Comparison of ENCODE assay signal across 1 cellular context in the genomic region with DNA sequence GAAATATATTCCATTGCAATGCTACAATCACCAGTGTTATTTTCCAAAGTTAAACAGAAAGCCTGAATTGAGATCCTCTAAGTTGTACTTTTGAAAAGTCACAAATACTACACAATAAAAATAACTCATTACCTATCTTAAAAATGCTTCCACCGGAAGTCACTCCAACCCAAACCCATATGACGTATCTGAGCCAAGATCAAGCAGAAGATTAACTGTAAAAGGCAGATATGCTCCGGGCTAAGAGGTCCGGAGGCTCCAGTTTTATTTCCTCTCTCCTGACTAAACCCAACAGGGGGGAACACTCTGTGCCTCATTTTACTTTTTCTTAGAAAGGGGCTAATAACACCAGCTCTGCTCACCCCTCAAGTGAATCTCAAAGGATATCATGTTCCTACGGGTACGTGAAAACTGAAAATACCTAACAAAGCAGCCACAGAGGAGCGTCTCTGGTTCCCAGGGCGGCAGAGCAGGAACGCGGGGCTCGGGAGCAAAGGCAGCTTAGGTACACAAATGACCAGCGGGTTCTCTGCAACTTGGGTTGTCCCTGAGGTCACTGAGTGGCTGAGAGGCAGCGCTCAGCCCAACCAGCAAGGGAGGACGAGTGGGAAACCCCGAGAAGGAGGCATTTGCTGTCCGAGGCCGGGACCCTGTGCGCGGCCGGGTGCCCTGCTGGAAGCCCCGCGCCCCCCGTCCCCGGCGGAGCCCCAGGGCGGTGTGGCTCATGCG.
TF ChIP-seq lines count a peak whose summit lies in the region.

No MANE protein-coding gene starts in this region.

TF ChIP-seq in GM12878, 131 proteins besides CTCF, POLR2A, EP300 and RAD21:
- TF ChIP-seq, protein P1, sequence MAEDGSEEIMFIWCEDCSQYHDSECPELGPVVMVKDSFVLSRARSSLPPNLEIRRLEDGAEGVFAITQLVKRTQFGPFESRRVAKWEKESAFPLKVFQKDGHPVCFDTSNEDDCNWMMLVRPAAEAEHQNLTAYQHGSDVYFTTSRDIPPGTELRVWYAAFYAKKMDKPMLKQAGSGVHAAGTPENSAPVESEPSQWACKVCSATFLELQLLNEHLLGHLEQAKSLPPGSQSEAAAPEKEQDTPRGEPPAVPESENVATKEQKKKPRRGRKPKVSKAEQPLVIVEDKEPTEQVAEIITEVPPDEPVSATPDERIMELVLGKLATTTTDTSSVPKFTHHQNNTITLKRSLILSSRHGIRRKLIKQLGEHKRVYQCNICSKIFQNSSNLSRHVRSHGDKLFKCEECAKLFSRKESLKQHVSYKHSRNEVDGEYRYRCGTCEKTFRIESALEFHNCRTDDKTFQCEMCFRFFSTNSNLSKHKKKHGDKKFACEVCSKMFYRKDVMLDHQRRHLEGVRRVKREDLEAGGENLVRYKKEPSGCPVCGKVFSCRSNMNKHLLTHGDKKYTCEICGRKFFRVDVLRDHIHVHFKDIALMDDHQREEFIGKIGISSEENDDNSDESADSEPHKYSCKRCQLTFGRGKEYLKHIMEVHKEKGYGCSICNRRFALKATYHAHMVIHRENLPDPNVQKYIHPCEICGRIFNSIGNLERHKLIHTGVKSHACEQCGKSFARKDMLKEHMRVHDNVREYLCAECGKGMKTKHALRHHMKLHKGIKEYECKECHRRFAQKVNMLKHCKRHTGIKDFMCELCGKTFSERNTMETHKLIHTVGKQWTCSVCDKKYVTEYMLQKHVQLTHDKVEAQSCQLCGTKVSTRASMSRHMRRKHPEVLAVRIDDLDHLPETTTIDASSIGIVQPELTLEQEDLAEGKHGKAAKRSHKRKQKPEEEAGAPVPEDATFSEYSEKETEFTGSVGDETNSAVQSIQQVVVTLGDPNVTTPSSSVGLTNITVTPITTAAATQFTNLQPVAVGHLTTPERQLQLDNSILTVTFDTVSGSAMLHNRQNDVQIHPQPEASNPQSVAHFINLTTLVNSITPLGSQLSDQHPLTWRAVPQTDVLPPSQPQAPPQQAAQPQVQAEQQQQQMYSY (CRISPR knock-in tag; IDR thresholded peaks at IDR 0.05): no peak
- TF ChIP-seq DPF2 (IDR thresholded peaks at IDR 0.05): peak; percentile 46; the same call in 1 of the 2 replicates
- no peak for TF ChIP-seq STAT3 (IDR thresholded peaks at IDR 0.05; ENCODE audit: low read depth, low read length)
- no peak for TF ChIP-seq CHD1 (IDR thresholded peaks at IDR 0.05; ENCODE audit: low read depth, low read length)
- 0 out of 2 replicates have a peak, but pooled peaks have one; percentile 22 for TF ChIP-seq PAX8 (IDR thresholded peaks at IDR 0.05)
- peak; percentile 55; the same call in 1 of the 2 replicates for TF ChIP-seq GATAD2B (conservative IDR thresholded peaks at IDR 0.05; ENCODE audit: low read depth)
- 0 out of 2 replicates have a peak, but pooled peaks have one; percentile 26 for TF ChIP-seq ATF7 (IDR thresholded peaks at IDR 0.05; ENCODE audit: low read depth)
- no peak for TF ChIP-seq LARP7 (IDR thresholded peaks at IDR 0.05)
